In genomic region chr5:132561601-132562000, GRCh38 we compare ENCODE assay signal across 16 cellular contexts. TPM values are rescaled to one million over a fixed set of nuclear protein-coding genes. Genes with fewer than 3 reads are reported as not detected.
"Had no signal": no experiment of that assay in that cellular context is flagged by ENCODE, and none has a peak within 500 bp of the region (broad histone marks: within the 10 kb centered on the region; RNA-seq: fewer than 3 reads in every experiment).

No MANE protein-coding gene starts in this region.

- H3K4me3 Mint-ChIP-seq: activated naive CD4-positive, alpha-beta T cell treated with anti-CD3 and anti-CD28 coated beads, Interleukin-2, amount 50 U/mL, for 24 hours; natural killer cell had no signal

- H3K36me3 Mint-ChIP-seq: natural killer cell had no signal

- FAIRE-seq: endometrium had no signal

- DNase-seq: activated CD4-positive, CD25-positive, alpha-beta regulatory T cell treated with anti-CD3 and anti-CD28 coated beads, Interleukin-2, amount 50 U/mL, for 72 hours; activated T-cell treated with anti-CD3 and anti-CD28 coated beads, Interleukin-2, amount 50 U/mL, for 1 hour; body of pancreas; central memory CD4-positive, alpha-beta T cell; colonic mucosa; hippocampal formation; mesenchymal stem cell; natural killer cell; substantia nigra had no signal

- H3K27me3 Mint-ChIP-seq: activated naive CD4-positive, alpha-beta T cell treated with anti-CD3 and anti-CD28 coated beads, Interleukin-2, amount 50 U/mL, for 24 hours had no signal

- H3K27ac Mint-ChIP-seq: activated naive CD4-positive, alpha-beta T cell treated with anti-CD3 and anti-CD28 coated beads, Interleukin-2, amount 50 U/mL, for 24 hours; activated T-helper 2 cell treated with anti-CD3 and anti-CD28 coated beads, Interferon-gamma antibody, Interleukin-2, Interleukin-4, amounts not matched to agents 10 μg/mL and 5 μg/mL and 100 μg/mL, durations not matched to agents 14 hours and 24 hours and 36 hours; natural killer cell had no signal

- ATAC-seq: body of pancreas, natural killer cell had no signal

- H3K9me3 Mint-ChIP-seq: activated naive CD4-positive, alpha-beta T cell treated with anti-CD3 and anti-CD28 coated beads, Interleukin-2, amount 50 U/mL, for 24 hours; natural killer cell had no signal

RNA-seq across cellular contexts. Expression of gene IL5, which starts 18.3 kb away (rescaled TPM):
- total RNA-seq: body of pancreas, colonic mucosa, kidney epithelial cell, liver, natural killer cell, tibial nerve, vagina had no signal
